Comparison of ENCODE assay signal across 25 cellular contexts in the genomic region with DNA sequence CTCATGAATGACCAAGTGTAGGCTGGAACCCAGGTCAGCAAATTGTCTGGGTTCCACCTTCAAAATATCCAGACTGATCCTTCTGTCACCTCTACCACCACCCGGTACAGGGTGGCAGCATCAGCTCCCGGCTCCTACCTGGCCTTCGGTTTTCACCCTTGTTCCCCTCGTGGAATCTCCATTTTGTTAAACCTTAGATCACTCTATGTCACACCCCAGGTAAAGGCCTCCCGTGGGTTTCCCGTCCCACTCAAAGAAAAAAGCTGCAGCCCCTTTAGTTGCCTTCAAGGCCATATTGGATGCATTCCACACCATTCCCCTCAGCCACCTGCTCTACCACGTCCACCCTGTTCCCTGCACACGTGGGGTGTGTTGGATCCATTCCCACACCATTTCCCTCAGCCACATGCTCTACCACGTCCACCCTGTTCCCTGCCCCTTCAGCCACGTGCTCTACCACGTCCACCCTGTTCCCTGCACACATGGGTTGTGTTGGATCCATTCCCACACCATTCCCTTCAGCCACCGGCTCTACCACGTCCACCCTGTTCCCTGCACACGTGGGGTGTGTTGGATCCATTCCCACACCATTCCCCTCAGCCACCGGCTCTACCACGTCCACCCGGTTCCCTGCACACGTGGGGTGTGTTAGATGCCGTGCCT. TPM values are rescaled to one million over a fixed set of nuclear protein-coding genes. Genes with fewer than 3 reads are reported as not detected.
DNase-seq lines count a peak whose midpoint lies in the region; ATAC-seq, FAIRE-seq and TF ChIP-seq lines count a peak whose summit lies in the region.
"Had no signal": no experiment of that assay in that cellular context is flagged by ENCODE, and none has a peak within 500 bp of the region (broad histone marks: within the 10 kb centered on the region; RNA-seq: fewer than 3 reads in every experiment).

No MANE protein-coding gene starts in this region.

- no peak overlapping the region for H3K4me3 ChIP-seq in kidney (ENCODE audit: low read length in 2 of 2)
- H3K4me3 ChIP-seq in vagina, result no peak overlapping the region
- no peak overlapping the region for H3K4me3 ChIP-seq in SK-N-SH (ENCODE audit: low read depth in 2 of 2, low read length in 1 of 2)
- H3K4me3 ChIP-seq: K562 had no signal

- no peak for TF ChIP-seq RAD21 in SK-N-SH (IDR thresholded peaks at IDR 0.05; ENCODE audit: low read length)

- no peak for ATAC-seq in sciatic nerve
- ATAC-seq in GM18861 (IDR thresholded peaks at IDR 0.05; ENCODE audit: unreplicated experiment), result no peak
- ATAC-seq: K562, Right ventricle myocardium inferior had no signal

- no peaks in the 10 kb centered on the region for H3K9me2 ChIP-seq in SK-N-SH

- POLR2A ChIA-PET in SK-N-SH (lab: Yijun Ruan, JAX), result no interaction called here

- H3K9me3 ChIP-seq in kidney (ENCODE audit: control insufficient read depth in 1 of 2, low read length in 2 of 2), result peaks cover 0 to 3% of the 10 kb centered on the region in 2 donors
- H3K9me3 ChIP-seq in vagina, result no peaks in the 10 kb centered on the region
- H3K9me3 ChIP-seq in SK-N-SH, result no peaks in the 10 kb centered on the region

- H3K9ac ChIP-seq in kidney (ENCODE audit: low read length in 2 of 2), result no peak overlapping the region
- H3K9ac ChIP-seq in SK-N-SH, result no peak overlapping the region

- TF ChIP-seq EP300 in SK-N-SH (IDR thresholded peaks at IDR 0.05; ENCODE audit: borderline replicate concordance in 1 of 2, low read depth in 1 of 2, low read length in 1 of 2), result no peak

- H3K4me2 ChIP-seq in SK-N-SH, result no peak overlapping the region

- DNase-seq in activated effector memory CD4-positive, alpha-beta T cell treated with anti-CD3 and anti-CD28 coated beads, Interleukin-2, amount 50 U/mL, for 16 hours, result peak; percentile 27
- no peak for DNase-seq in activated effector memory CD4-positive, alpha-beta T cell treated with Interleukin-2 at 50 U/mL for 16 hours
- no peak for DNase-seq in kidney
- DNase-seq in sciatic nerve (ENCODE audit: low spot score), result peak; percentile 7
- peak; percentile 58 to 89 for DNase-seq in vagina (ENCODE audit: extremely low spot score in 2 of 2)
- DNase-seq in SK-N-SH, result no peak
- no peak for DNase-seq in dedifferentiated amniotic fluid mesenchymal stem cell (ENCODE audit: extremely low spot score)
- DNase-seq: H7, HFFc6, MM.1S, NCI-H1048, NCI-H1436, NCI-H187 treated with DMSO at 0.1 percent for 48 hours, NCI-H2107, NCI-H446 treated with DMSO at 0.1 percent for 48 hours, NCI-H526 treated with DMSO at 0.1 percent for 48 hours, OCI-M1 had no signal

- CTCF ChIA-PET in SK-N-SH (lab: Yijun Ruan, JAX), result interaction anchor here (1.0 to 1.5 kb wide), 2 partner anchors 16 to 19 kb away, joined by 3 to 6 read pairs; no protein-coding TSS in a partner anchor

- H3K36me3 ChIP-seq in kidney (ENCODE audit: control insufficient read depth in 1 of 2, insufficient read depth in 2 of 2, low read length in 2 of 2) (peaks cover 2 to 10% of the 10 kb centered on the region in 2 donors), vagina (no peaks in the 10 kb centered on the region), SK-N-SH (replicated peaks in 1 of 2; ENCODE audit: control insufficient read depth in 1 of 2, insufficient read depth in 2 of 2, low read length in 1 of 2) (no peaks in the 10 kb centered on the region)

- no peaks in the 10 kb centered on the region for H3F3A ChIP-seq in SK-N-SH (replicated peaks; ENCODE audit: insufficient read depth)

- H3K4me1 ChIP-seq in kidney (ENCODE audit: control insufficient read depth in 1 of 2, insufficient read depth in 1 of 2, low read depth in 1 of 2, low read length in 2 of 2) (peaks cover 9 to 12% of the 10 kb centered on the region in 2 donors), vagina (no peaks in the 10 kb centered on the region), SK-N-SH (ENCODE audit: control insufficient read depth in 1 of 2, insufficient read depth in 2 of 2, low read depth in 1 of 2, low read length in 1 of 2) (no peaks in the 10 kb centered on the region)

- no peak for FAIRE-seq in kidney (lab: Jason Lieb, UNC)
- FAIRE-seq: HepG2, K562 had no signal

- TF ChIP-seq POLR2A in vagina (IDR thresholded peaks at IDR 0.05), result no peak

- H3K27me3 ChIP-seq in vagina (no peaks in the 10 kb centered on the region), SK-N-SH (ENCODE audit: insufficient read depth) (no peaks in the 10 kb centered on the region)

- intact Hi-C loops in kidney (cut with DNase I) (no loop called here), sciatic nerve (cut with DNase I) (no loop called here), vagina (cut with DNase I) (no loop called here)

- H2AFZ ChIP-seq in SK-N-SH (ENCODE audit: low read depth), result no peak overlapping the region

- TF ChIP-seq CTCF in kidney (IDR thresholded peaks at IDR 0.05; ENCODE audit: borderline replicate concordance, extremely low read depth, insufficient read depth) (no peak), vagina (IDR thresholded peaks at IDR 0.05) (no peak), SK-N-SH (IDR thresholded peaks at IDR 0.05) (no peak)

- no peaks in the 10 kb centered on the region for H3K79me2 ChIP-seq in SK-N-SH (ENCODE audit: insufficient read depth)

- 33% methylated on average over 19 of the region's 19 CpGs for WGBS in SK-N-SH (ENCODE audit: low lambda C conversion rate)

- H4K20me1 ChIP-seq in SK-N-SH (ENCODE audit: insufficient read depth), result no peaks in the 10 kb centered on the region

- H3K27ac ChIP-seq in kidney (ENCODE audit: low read depth in 2 of 2, low read length in 2 of 2) (peak overlapping the region; percentile 57 to 71), vagina (no peak overlapping the region), SK-N-SH (ENCODE audit: low read depth in 2 of 2, low read length in 1 of 2) (no peak overlapping the region)

TF ChIP-seq in SK-N-SH, 30 proteins besides CTCF, POLR2A, EP300 and RAD21:
- TF ChIP-seq MXI1 (IDR thresholded peaks at IDR 0.05; ENCODE audit: low read depth, low read length), result no peak

RNA-seq across cellular contexts. Expression of gene SLC6A13, which starts 23.8 kb away (rescaled TPM):
- total RNA-seq in kidney (22.8 TPM), sciatic nerve (0.85 TPM), vagina (not detected)
- polyA plus RNA-seq in kidney (ENCODE audit: insufficient read depth, low read depth, low replicate concordance) (161 TPM), SK-N-SH (2012; rRNA removed) (0.05 and 0.11 TPM in 2 replicates)
- 0.04 and 0.06 TPM in 2 replicates for polyA plus RNA-seq in SK-N-SH (2012; cell fraction: cytosol; rRNA removed)
- polyA plus RNA-seq in SK-N-SH (2012; cell fraction: nucleus; rRNA removed), result 0.77 and 1.5 TPM in 2 replicates
- total RNA-seq: A172, H7, HFFc6 had no signal
- polyA plus RNA-seq: AG04450, CD14-positive monocyte had no signal

RNA-seq across cellular contexts. Expression of gene SLC6A12, which starts 24.9 kb away (rescaled TPM):
- total RNA-seq in kidney (130 TPM), sciatic nerve (0.40 TPM), vagina (not detected)
- polyA plus RNA-seq in kidney (ENCODE audit: insufficient read depth, low read depth, low replicate concordance) (45.6 TPM), SK-N-SH (2012; rRNA removed) (0.02 and 0.06 TPM in 2 replicates)
- polyA plus RNA-seq in SK-N-SH (2012; cell fraction: cytosol; rRNA removed), result 0.08 and 0.14 TPM in 2 replicates
- 0.21 and 0.42 TPM in 2 replicates for polyA plus RNA-seq in SK-N-SH (2012; cell fraction: nucleus; rRNA removed)
- total RNA-seq: HFFc6, K562, LHCN-M2 had no signal
- polyA plus RNA-seq: K562 had no signal

Comparison
In these comparisons a context has a peak if more than half of its experiments do, and no peak if none do; other contexts are left out.
1. DNase-seq: peak in activated effector memory CD4-positive, alpha-beta T cell treated with anti-CD3 and anti-CD28 coated beads, Interleukin-2, amount 50 U/mL, for 16 hours (single experiment), sciatic nerve (single experiment) and vagina (2 of 2); none in activated effector memory CD4-positive, alpha-beta T cell treated with Interleukin-2 at 50 U/mL for 16 hours (single experiment), kidney (single experiment), SK-N-SH (single experiment) and dedifferentiated amniotic fluid mesenchymal stem cell (single experiment).
2. H3K27ac ChIP-seq: peak in kidney (2 of 2); none in vagina (single experiment) and SK-N-SH (0 of 2).
3. RNA of gene SLC6A13, which starts 23.8 kb away (total RNA-seq): 22.8 TPM in kidney (single experiment); 0.85 TPM in sciatic nerve (single experiment) and not detected in vagina (single experiment); every median in the first group is over 10 times any median in the second.
4. RNA of gene SLC6A12, which starts 24.9 kb away (total RNA-seq): 130 TPM in kidney (single experiment); 0.40 TPM in sciatic nerve (single experiment) and not detected in vagina (single experiment); every median in the first group is over 10 times any median in the second.